Comparison of ENCODE assay signal across 1 cellular context in genomic region chr17:51166198-51166986, GRCh38.
A peak's percentile ranks its signal among the peaks of the same experiment; 100 is the strongest.
TF ChIP-seq lines count a peak whose summit lies in the region.

TSS of gene NME2 (plus strand) at chr17:51166411. CDS start at chr17:51166831, 420 bp downstream.

TF ChIP-seq in HepG2, 621 proteins besides CTCF, POLR2A, EP300 and RAD21 (continued from another document and continues in another):
- peak; percentile 55; the same call in 1 of the 2 replicates for TF ChIP-seq ZGPAT (CRISPR knock-in tag; IDR thresholded peaks at IDR 0.05)
- TF ChIP-seq MAF1 (CRISPR knock-in tag; IDR thresholded peaks at IDR 0.05; ENCODE audit: borderline replicate concordance), result peak; percentile 65; the same call in 1 of the 2 replicates
- TF ChIP-seq ZNF710 (CRISPR knock-in tag; IDR thresholded peaks at IDR 0.05; ENCODE audit: borderline replicate concordance), result peak; percentile 47; the same call in 1 of the 2 replicates
- TF ChIP-seq EED (CRISPR knock-in tag; IDR thresholded peaks at IDR 0.05), result peak; percentile 91
- TF ChIP-seq ZNF275 (CRISPR knock-in tag; IDR thresholded peaks at IDR 0.05; ENCODE audit: borderline replicate concordance), result peak; percentile 92; the same call in 1 of the 2 replicates
- peak; percentile 69; the same call in 1 of the 2 replicates for TF ChIP-seq ELF4 (CRISPR knock-in tag; IDR thresholded peaks at IDR 0.05; ENCODE audit: borderline replicate concordance)
- TF ChIP-seq, protein P1, sequence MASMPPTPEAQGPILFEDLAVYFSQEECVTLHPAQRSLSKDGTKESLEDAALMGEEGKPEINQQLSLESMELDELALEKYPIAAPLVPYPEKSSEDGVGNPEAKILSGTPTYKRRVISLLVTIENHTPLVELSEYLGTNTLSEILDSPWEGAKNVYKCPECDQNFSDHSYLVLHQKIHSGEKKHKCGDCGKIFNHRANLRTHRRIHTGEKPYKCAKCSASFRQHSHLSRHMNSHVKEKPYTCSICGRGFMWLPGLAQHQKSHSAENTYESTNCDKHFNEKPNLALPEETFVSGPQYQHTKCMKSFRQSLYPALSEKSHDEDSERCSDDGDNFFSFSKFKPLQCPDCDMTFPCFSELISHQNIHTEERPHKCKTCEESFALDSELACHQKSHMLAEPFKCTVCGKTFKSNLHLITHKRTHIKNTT (CRISPR knock-in tag; IDR thresholded peaks at IDR 0.05), result no peak
- TF ChIP-seq ARNT (IDR thresholded peaks at IDR 0.05), result no peak
- peak; percentile 91; the same call in 1 of the 2 replicates for TF ChIP-seq ZNF558 (CRISPR knock-in tag; IDR thresholded peaks at IDR 0.05; ENCODE audit: borderline replicate concordance)
- no peak for TF ChIP-seq ZBTB21 (CRISPR knock-in tag; IDR thresholded peaks at IDR 0.05)
- peak; percentile 50; the same call in 1 of the 2 replicates for TF ChIP-seq ZNF451 (CRISPR knock-in tag; IDR thresholded peaks at IDR 0.05)
- TF ChIP-seq SIN3A (IDR thresholded peaks at IDR 0.05; ENCODE audit: borderline replicate concordance, low read depth, low read length), result peak; percentile 93; the same call in 1 of the 2 replicates
- peak; percentile 41; the same call in 1 of the 2 replicates for TF ChIP-seq ZNF432 (CRISPR knock-in tag; IDR thresholded peaks at IDR 0.05; ENCODE audit: borderline replicate concordance)
- no peak for TF ChIP-seq AHDC1 (CRISPR knock-in tag; IDR thresholded peaks at IDR 0.05; ENCODE audit: borderline replicate concordance)
- TF ChIP-seq USF2 (IDR thresholded peaks at IDR 0.05; ENCODE audit: low read depth, low read length), result 0 out of 2 replicates have a peak, but pooled peaks have one; percentile 7
- no peak; the same call in 1 of the 2 replicates for TF ChIP-seq USF2 (CRISPR knock-in tag; IDR thresholded peaks at IDR 0.05; ENCODE audit: borderline replicate concordance)
- peak; percentile 52 for TF ChIP-seq ZBTB43 (CRISPR knock-in tag; conservative IDR thresholded peaks at IDR 0.05)
- TF ChIP-seq, protein P2, sequence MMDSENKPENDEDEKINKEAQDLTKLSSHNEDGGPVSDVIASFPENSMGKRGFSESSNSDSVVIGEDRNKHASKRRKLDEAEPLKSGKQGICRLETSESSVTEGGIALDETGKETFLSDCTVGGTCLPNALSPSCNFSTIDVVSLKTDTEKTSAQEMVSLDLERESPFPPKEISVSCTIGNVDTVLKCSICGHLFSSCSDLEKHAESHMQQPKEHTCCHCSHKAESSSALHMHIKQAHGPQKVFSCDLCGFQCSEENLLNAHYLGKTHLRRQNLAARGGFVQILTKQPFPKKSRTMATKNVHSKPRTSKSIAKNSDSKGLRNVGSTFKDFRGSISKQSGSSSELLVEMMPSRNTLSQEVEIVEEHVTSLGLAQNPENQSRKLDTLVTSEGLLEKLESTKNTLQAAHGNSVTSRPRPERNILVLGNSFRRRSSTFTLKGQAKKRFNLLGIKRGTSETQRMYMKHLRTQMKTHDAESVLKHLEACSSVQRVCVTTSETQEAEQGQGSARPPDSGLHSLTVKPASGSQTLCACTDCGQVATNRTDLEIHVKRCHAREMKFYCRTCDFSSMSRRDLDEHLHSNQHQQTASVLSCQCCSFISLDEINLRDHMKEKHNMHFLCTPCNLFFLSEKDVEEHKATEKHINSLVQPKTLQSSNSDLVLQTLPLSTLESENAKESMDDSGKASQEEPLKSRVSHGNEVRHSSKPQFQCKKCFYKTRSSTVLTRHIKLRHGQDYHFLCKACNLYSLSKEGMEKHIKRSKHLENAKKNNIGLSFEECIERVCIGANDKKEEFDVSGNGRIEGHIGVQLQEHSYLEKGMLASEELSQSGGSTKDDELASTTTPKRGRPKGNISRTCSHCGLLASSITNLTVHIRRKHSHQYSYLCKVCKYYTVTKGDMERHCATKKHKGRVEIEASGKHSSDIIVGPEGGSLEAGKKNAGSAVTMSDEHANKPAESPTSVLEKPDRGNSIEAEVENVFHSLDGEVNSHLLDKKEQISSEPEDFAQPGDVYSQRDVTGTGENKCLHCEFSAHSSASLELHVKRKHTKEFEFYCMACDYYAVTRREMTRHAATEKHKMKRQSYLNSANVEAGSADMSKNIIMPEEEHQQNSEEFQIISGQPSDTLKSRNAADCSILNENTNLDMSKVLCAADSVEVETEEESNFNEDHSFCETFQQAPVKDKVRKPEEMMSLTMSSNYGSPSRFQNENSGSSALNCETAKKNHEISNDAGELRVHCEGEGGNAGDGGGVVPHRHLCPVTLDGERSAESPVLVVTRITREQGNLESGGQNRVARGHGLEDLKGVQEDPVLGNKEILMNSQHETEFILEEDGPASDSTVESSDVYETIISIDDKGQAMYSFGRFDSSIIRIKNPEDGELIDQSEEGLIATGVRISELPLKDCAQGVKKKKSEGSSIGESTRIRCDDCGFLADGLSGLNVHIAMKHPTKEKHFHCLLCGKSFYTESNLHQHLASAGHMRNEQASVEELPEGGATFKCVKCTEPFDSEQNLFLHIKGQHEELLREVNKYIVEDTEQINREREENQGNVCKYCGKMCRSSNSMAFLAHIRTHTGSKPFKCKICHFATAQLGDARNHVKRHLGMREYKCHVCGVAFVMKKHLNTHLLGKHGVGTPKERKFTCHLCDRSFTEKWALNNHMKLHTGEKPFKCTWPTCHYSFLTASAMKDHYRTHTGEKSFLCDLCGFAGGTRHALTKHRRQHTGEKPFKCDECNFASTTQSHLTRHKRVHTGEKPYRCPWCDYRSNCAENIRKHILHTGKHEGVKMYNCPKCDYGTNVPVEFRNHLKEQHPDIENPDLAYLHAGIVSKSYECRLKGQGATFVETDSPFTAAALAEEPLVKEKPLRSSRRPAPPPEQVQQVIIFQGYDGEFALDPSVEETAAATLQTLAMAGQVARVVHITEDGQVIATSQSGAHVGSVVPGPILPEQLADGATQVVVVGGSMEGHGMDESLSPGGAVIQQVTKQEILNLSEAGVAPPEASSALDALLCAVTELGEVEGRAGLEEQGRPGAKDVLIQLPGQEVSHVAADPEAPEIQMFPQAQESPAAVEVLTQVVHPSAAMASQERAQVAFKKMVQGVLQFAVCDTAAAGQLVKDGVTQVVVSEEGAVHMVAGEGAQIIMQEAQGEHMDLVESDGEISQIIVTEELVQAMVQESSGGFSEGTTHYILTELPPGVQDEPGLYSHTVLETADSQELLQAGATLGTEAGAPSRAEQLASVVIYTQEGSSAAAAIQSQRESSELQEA (CRISPR knock-in tag; IDR thresholded peaks at IDR 0.05; ENCODE audit: not compliant biosample characterization), result peak; percentile 55
- peak; percentile 94 for TF ChIP-seq NR2C2 (CRISPR knock-in tag; IDR thresholded peaks at IDR 0.05; ENCODE audit: borderline replicate concordance)
- TF ChIP-seq PLRG1 (conservative IDR thresholded peaks at IDR 0.05), result no peak
- TF ChIP-seq ATF4 (CRISPR knock-in tag; IDR thresholded peaks at IDR 0.05), result peak in 1 of 2 experiments; percentile 49; a peak in 1 of 4 replicates
- TF ChIP-seq NR2F1 (CRISPR knock-in tag; IDR thresholded peaks at IDR 0.05), result no peak
- no peak for TF ChIP-seq NR1H2 (CRISPR knock-in tag; IDR thresholded peaks at IDR 0.05; ENCODE audit: borderline replicate concordance, low read depth)
- no peak for TF ChIP-seq HNF4G (IDR thresholded peaks at IDR 0.05; ENCODE audit: borderline replicate concordance, low read depth, low read length)
- TF ChIP-seq HNF4G (CRISPR knock-in tag; IDR thresholded peaks at IDR 0.05; ENCODE audit: borderline replicate concordance, low read depth), result no peak
- no peak for TF ChIP-seq ZSCAN29 (CRISPR knock-in tag; conservative IDR thresholded peaks at IDR 0.05)
- peak; percentile 68 for TF ChIP-seq ZNF777 (CRISPR knock-in tag; IDR thresholded peaks at IDR 0.05)
- TF ChIP-seq SALL1 (CRISPR knock-in tag; IDR thresholded peaks at IDR 0.05), result peak; percentile 39; the same call in 1 of the 2 replicates
